26 cellular contexts compared by ENCODE assay signal in the genomic region with DNA sequence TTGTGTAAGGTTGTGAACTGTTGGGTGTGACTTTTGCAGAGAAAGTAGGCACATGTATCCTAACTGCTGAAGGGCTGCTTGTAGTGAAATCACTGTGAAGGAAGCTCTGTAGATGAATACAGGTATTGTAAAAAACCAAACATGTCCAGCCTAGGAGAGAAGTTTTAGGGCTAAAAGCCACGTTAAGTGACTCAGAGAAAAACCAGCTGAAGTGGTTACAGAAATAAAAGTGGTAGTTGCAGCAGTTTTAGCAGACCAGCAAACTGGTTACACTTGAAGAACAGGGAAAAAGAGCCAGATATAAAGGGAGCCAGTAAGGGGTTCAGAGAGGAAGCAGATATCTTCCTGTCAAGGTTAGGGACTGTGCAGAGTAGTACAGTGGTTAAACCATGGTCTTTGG. TPM values are rescaled to one million over a fixed set of nuclear protein-coding genes. Genes with fewer than 3 reads are reported as not detected.
DNase-seq lines count a peak whose midpoint lies in the region; ATAC-seq, FAIRE-seq and TF ChIP-seq lines count a peak whose summit lies in the region.
"Had no signal": no experiment of that assay in that cellular context is flagged by ENCODE, and none has a peak within 500 bp of the region (broad histone marks: within the 10 kb centered on the region; RNA-seq: fewer than 3 reads in every experiment).

No MANE protein-coding gene starts in this region.

- H4K20me1 ChIP-seq in fibroblast of lung (ENCODE audit: control insufficient read depth, extremely low read depth, insufficient read depth, low read length): no peaks in the 10 kb centered on the region

- intact Hi-C loops in Right ventricle myocardium superior (cut with DNase I): loop anchor here (10.0 kb wide), 1 partner anchor 375 kb away; the partner anchor contains the start of gene MDGA1

- no peak for FAIRE-seq in RCC 7860 (lab: Jason Lieb, UNC)
- FAIRE-seq: H54, HTR-8/SVneo, kidney, small intestine, TTC549 had no signal

- H3K27me3 ChIP-seq in right atrium auricular region (no peaks in the 10 kb centered on the region), WERI-Rb-1 (ENCODE audit: insufficient read depth, low read depth, severe bottlenecking) (no peaks in the 10 kb centered on the region), fibroblast of lung (ENCODE audit: control insufficient read depth, insufficient read depth, low read length) (no peaks in the 10 kb centered on the region)
- H3K27me3 ChIP-seq: body of pancreas, esophagus muscularis mucosa, Peyer's patch, SJSA1, suprapubic skin, uterus had no signal

- no peaks in the 10 kb centered on the region for H3K79me2 ChIP-seq in fibroblast of lung (ENCODE audit: control insufficient read depth, insufficient read depth, low read length)

- no peak overlapping the region for H3K4me3 ChIP-seq in right atrium auricular region
- no peak overlapping the region for H3K4me3 ChIP-seq in WERI-Rb-1 (ENCODE audit: low read depth, low read length)
- no peak overlapping the region for H3K4me3 ChIP-seq in fibroblast of lung (replicated peaks in 1 of 4; ENCODE audit: control extremely low read depth in 1 of 4, insufficient read depth in 1 of 4, low read depth in 3 of 4, low read length in 4 of 4)
- H3K4me3 ChIP-seq: body of pancreas, esophagus muscularis mucosa, Peyer's patch, SJSA1, suprapubic skin, uterus had no signal

- no peak overlapping the region for H3K4me2 ChIP-seq in fibroblast of lung (ENCODE audit: extremely low read depth, insufficient read depth, low read length)

- ATAC-seq in Right ventricle myocardium superior (ENCODE audit: poor library complexity): no peak
- no peak for ATAC-seq in HG03045 (IDR thresholded peaks at IDR 0.05; ENCODE audit: unreplicated experiment)
- ATAC-seq: activated CD8-positive, alpha-beta memory T cell treated with anti-CD3 and anti-CD28 coated beads, Interleukin-2, amount 10 ng/mL, durations not matched to agents 7 days and 5 days; activated T-helper 17 cell treated with anti-CD3 and anti-CD28 coated beads, Interleukin-2, amount 50 U/mL, for 72 hours; body of pancreas had no signal

- H3K9me3 ChIP-seq in right atrium auricular region: no peaks in the 10 kb centered on the region
- H3K9me3 ChIP-seq in WERI-Rb-1 (ENCODE audit: severe bottlenecking): no peaks in the 10 kb centered on the region
- H3K9me3 ChIP-seq in fibroblast of lung (ENCODE audit: control insufficient read depth, insufficient read depth, low read depth, low read length): no peaks in the 10 kb centered on the region
- H3K9me3 ChIP-seq: body of pancreas, esophagus muscularis mucosa, Peyer's patch, SJSA1, suprapubic skin, uterus had no signal

- peaks cover 0 to 25% of the 10 kb centered on the region in 2 donors for H3K4me1 ChIP-seq in right atrium auricular region
- H3K4me1 ChIP-seq in fibroblast of lung (ENCODE audit: control insufficient read depth, extremely low read depth, insufficient read depth, low read length): peaks cover 7% of the 10 kb centered on the region
- H3K4me1 ChIP-seq: body of pancreas, suprapubic skin, uterus had no signal

- peaks cover 43% of the 10 kb centered on the region for H3K36me3 ChIP-seq in right atrium auricular region
- peaks cover 62% of the 10 kb centered on the region for H3K36me3 ChIP-seq in WERI-Rb-1
- peaks cover 7% of the 10 kb centered on the region for H3K36me3 ChIP-seq in fibroblast of lung (ENCODE audit: control insufficient read depth, insufficient read depth, low read length)
- H3K36me3 ChIP-seq: uterus had no signal

- DNase-seq in right atrium auricular region (ENCODE audit: low spot score) (no peak), Right ventricle myocardium superior (no peak), WERI-Rb-1 (no peak), fibroblast of lung (ENCODE audit: low read depth in 2 of 2) (peak; percentile 9 to 44), GM20000 (ENCODE audit: low spot score) (no peak), RCC 7860 (ENCODE audit: low spot score) (no peak)
- DNase-seq: activated CD8-positive, alpha-beta memory T cell treated with anti-CD3 and anti-CD28 coated beads, Interleukin-2, amount 10 ng/mL, durations not matched to agents 7 days and 5 days; body of pancreas; Calu3; DND-41; Karpas-422; kidney; NK-92 treated with Interleukin-12 subunit alpha and Interleukin-12 subunit beta, amount 100 ng/mL, for 24 hours; Peyer's patch; small intestine; stimulated activated CD4-positive, alpha-beta T cell treated with anti-CD3 and anti-CD28 coated beads, Interleukin-2, amount 100 ng/mL, for 24 hours; uterus had no signal

- H3K9ac ChIP-seq in fibroblast of lung (ENCODE audit: insufficient read depth, low read length): no peak overlapping the region

- TF ChIP-seq CTCF in right atrium auricular region (IDR thresholded peaks at IDR 0.05) (no peak), WERI-Rb-1 (IDR thresholded peaks at IDR 0.05; ENCODE audit: low read depth, low read length) (no peak), fibroblast of lung (conservative IDR thresholded peaks at IDR 0.05 in 1 of 2, IDR thresholded peaks at IDR 0.05 in 1 of 2; ENCODE audit: low read depth in 1 of 2, low read length in 2 of 2) (no peak), GM20000 (IDR thresholded peaks at IDR 0.05; ENCODE audit: extremely low read depth, missing control alignments) (no peak)

- H3K27ac ChIP-seq in right atrium auricular region (peak overlapping the region; percentile 40 to 68), WERI-Rb-1 (peak overlapping the region; percentile 80), fibroblast of lung (ENCODE audit: insufficient read depth, low read length) (no peak overlapping the region)
- H3K27ac ChIP-seq: body of pancreas, C4-2B, esophagus muscularis mucosa, Peyer's patch, SJSA1, suprapubic skin, uterus had no signal

- H2AFZ ChIP-seq in fibroblast of lung (ENCODE audit: low read length): no peak overlapping the region

RNA-seq across cellular contexts. Expression of gene RNF8, which starts 33.9 kb away (rescaled TPM):
- total RNA-seq in right atrium auricular region (10 to 100 TPM; 17.0 to 17.3 TPM), Right ventricle myocardium superior (14.9 TPM), fibroblast of lung (19.5 TPM in 2 replicates)
- polyA plus RNA-seq in fibroblast of lung: 18.8 and 20.6 TPM in 2 replicates
- 14.5 and 15.0 TPM in 2 replicates for polyA plus RNA-seq in fibroblast of lung (2012)
- 1.4 and 3.0 TPM in 2 replicates for polyA minus RNA-seq in fibroblast of lung (ENCODE audit: low replicate concordance)

Comparison
In these comparisons a context has a peak if more than half of its experiments do, and no peak if none do; other contexts are left out.
1. DNase-seq: peak in fibroblast of lung (2 of 2); none in right atrium auricular region (single experiment), Right ventricle myocardium superior (single experiment), WERI-Rb-1 (single experiment), GM20000 (single experiment) and RCC 7860 (single experiment).